8 cellular contexts compared by ENCODE assay signal in the genomic region with DNA sequence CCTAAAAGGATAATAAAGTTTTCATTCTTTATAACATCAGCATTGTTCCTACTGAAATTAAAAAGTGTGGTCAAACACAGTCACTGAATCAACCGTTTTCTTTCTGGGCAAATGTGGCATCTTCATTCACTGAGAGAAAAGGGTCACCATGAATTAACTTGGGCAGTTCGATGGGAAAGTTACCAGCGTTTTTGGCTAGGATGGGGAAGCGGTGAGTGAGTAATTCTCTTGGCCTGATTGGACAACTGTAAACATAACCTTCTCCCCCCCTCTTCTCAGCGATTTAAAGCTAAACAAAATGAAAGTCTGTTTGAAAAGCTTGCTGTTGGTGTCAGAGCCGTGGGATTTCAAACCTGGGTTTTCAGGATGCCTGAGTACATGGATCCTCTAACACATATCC.
DNase-seq lines count a peak whose midpoint lies in the region; TF ChIP-seq lines count a peak whose summit lies in the region.

No MANE protein-coding gene starts in this region.

- H3K27me3 ChIP-seq in dorsolateral prefrontal cortex, result no peaks in the 10 kb centered on the region
- no peaks in the 10 kb centered on the region for H3K27me3 ChIP-seq in ovary
- H3K27me3 ChIP-seq in endodermal cell (ENCODE audit: control insufficient read depth, insufficient read depth, low read length, poor library complexity, severe bottlenecking), result no peaks in the 10 kb centered on the region
- H3K27me3 ChIP-seq in trophoblast cell (ENCODE audit: insufficient read depth, low read length), result no peaks in the 10 kb centered on the region

- H3K36me3 ChIP-seq in ovary, result no peaks in the 10 kb centered on the region
- peaks cover 48% of the 10 kb centered on the region for H3K36me3 ChIP-seq in endodermal cell (ENCODE audit: control insufficient read depth, insufficient read depth, low read length)
- H3K36me3 ChIP-seq in trophoblast cell (ENCODE audit: control insufficient read depth in 1 of 2, insufficient read depth in 2 of 2, low read length in 2 of 2), result peaks cover 17 to 26% of the 10 kb centered on the region in 2 experiments

- H3K4me3 ChIP-seq in dorsolateral prefrontal cortex (peak overlapping the region in 25 of 59 donors; percentile 1 to 47 (median 20)), ovary (peak overlapping the region; percentile 11), endodermal cell (ENCODE audit: low read length) (no peak overlapping the region), trophoblast cell (ENCODE audit: low read depth, low read length) (no peak overlapping the region)

- H2AK5ac ChIP-seq in trophoblast cell (ENCODE audit: low read length), result no peak overlapping the region

- H3K36me3 Mint-ChIP-seq in endodermal cell (ENCODE audit: low read depth), result peaks cover 32% of the 10 kb centered on the region

- no peak overlapping the region for H3K9ac ChIP-seq in endodermal cell (ENCODE audit: extremely low read depth, low read length, poor library complexity, severe bottlenecking)
- no peak overlapping the region for H3K9ac ChIP-seq in trophoblast cell (ENCODE audit: low read length)

- H3K27ac Mint-ChIP-seq in endodermal cell, result no peak overlapping the region

- no peak overlapping the region for H2BK120ac ChIP-seq in trophoblast cell (ENCODE audit: insufficient read depth, low read length, poor library complexity)

- no peak overlapping the region for H2AFZ ChIP-seq in trophoblast cell (ENCODE audit: insufficient read depth, low read length, poor library complexity)

- TF ChIP-seq CTCF in dorsolateral prefrontal cortex (IDR thresholded peaks at IDR 0.05 in 54 of 56, conservative IDR thresholded peaks at IDR 0.05 in 2 of 56; ENCODE audit: low read depth in 1 of 56, partially characterized antibody in 56 of 56) (peak in 1 of 56 donors; percentile 4), ovary (IDR thresholded peaks at IDR 0.05) (no peak), endodermal cell (conservative IDR thresholded peaks at IDR 0.05) (no peak)

- H3K23ac ChIP-seq in trophoblast cell (ENCODE audit: low read length), result no peak overlapping the region

- no peaks in the 10 kb centered on the region for H3K27me3 Mint-ChIP-seq in endodermal cell (ENCODE audit: insufficient read depth)

- no peak overlapping the region for H4K8ac ChIP-seq in trophoblast cell (ENCODE audit: low read depth, low read length)

- no peak overlapping the region for H3K18ac ChIP-seq in trophoblast cell (ENCODE audit: low read length)

- intact Hi-C loops in dorsolateral prefrontal cortex (cut with DNase I), result loop anchor here in 1 of 2 donors (10.0 kb wide), 1 partner anchor 350 kb away; no protein-coding TSS in a partner anchor
- intact Hi-C loops in ovary (cut with DNase I), result no loop called here

- H3K9me3 Mint-ChIP-seq in endodermal cell, result peaks cover 7% of the 10 kb centered on the region

- H3K4me1 ChIP-seq in ovary (ENCODE audit: insufficient read depth) (peaks cover 4% of the 10 kb centered on the region), endodermal cell (ENCODE audit: control insufficient read depth, insufficient read depth, low read length) (peaks cover 3% of the 10 kb centered on the region), trophoblast cell (ENCODE audit: control insufficient read depth in 1 of 2, insufficient read depth in 2 of 2, low read length in 2 of 2) (no peaks in the 10 kb centered on the region)

- H4K12ac ChIP-seq in trophoblast cell (ENCODE audit: low read depth, low read length), result no peak overlapping the region

- peaks cover 14% of the 10 kb centered on the region for H3K4me1 Mint-ChIP-seq in endodermal cell

- H4K91ac ChIP-seq in trophoblast cell (ENCODE audit: low read depth, low read length), result no peak overlapping the region

- no peak overlapping the region for H2BK5ac ChIP-seq in trophoblast cell (ENCODE audit: low read depth, low read length, poor library complexity)

- no peaks in the 10 kb centered on the region for H3K79me1 ChIP-seq in trophoblast cell (ENCODE audit: low read length)

- no peak overlapping the region for H3K4me2 ChIP-seq in trophoblast cell (ENCODE audit: low read length)

- peak overlapping the region in 58 of 59 donors; percentile 13 to 98 (median 78) for H3K27ac ChIP-seq in dorsolateral prefrontal cortex
- H3K27ac ChIP-seq in ovary, result peak overlapping the region in 1 of 2 donors; percentile 20
- no peak overlapping the region for H3K27ac ChIP-seq in endodermal cell (ENCODE audit: low read depth, low read length)
- H3K27ac ChIP-seq in trophoblast cell (ENCODE audit: low read depth, low read length), result no peak overlapping the region

- no peak overlapping the region for H2BK12ac ChIP-seq in trophoblast cell (ENCODE audit: low read length)

- DNase-seq in AG08396 (ENCODE audit: low spot score) (peak; percentile 69), MV-4-11 (lab: John Stamatoyannopoulos, UW) (peak; percentile 18), dorsolateral prefrontal cortex (no peak), ovary (no peak), endodermal cell (no peak), cerebellar cortex (ENCODE audit: low spot score) (no peak), trophoblast cell (no peak)
- no peak for DNase-seq in activated CD4-positive, alpha-beta T cell treated with anti-CD3 and anti-CD28 coated beads for 4 hours

- H3K4me3 Mint-ChIP-seq in endodermal cell, result no peak overlapping the region

- no peak for TF ChIP-seq POLR2A in ovary (IDR thresholded peaks at IDR 0.05)

- H3K14ac ChIP-seq in trophoblast cell (ENCODE audit: low read length), result no peak overlapping the region

- no peaks in the 10 kb centered on the region for H3K9me3 ChIP-seq in ovary
- no peaks in the 10 kb centered on the region for H3K9me3 ChIP-seq in endodermal cell (ENCODE audit: control insufficient read depth, low read length)
- no peaks in the 10 kb centered on the region for H3K9me3 ChIP-seq in trophoblast cell (ENCODE audit: insufficient read depth, low read depth, low read length)

- WGBS in ovary, 3 donors, result 9 to 24% (median 9%) methylated on average over 6 of the region's 6 CpGs
- WGBS in endodermal cell (ENCODE audit: insufficient coverage in 1 of 2, insufficient read length in 1 of 2), 2 experiments, result 77 to 100% methylated on average over 1 to 6 of the region's 6 CpGs
- no CpG with 5 or more reads among the region's 6 CpGs for WGBS in trophoblast cell (ENCODE audit: extremely low coverage, insufficient coverage, insufficient read length)

- H3K79me2 ChIP-seq in trophoblast cell (ENCODE audit: control insufficient read depth, insufficient read depth, low read length, poor library complexity), result no peaks in the 10 kb centered on the region

- H3K4ac ChIP-seq in trophoblast cell (ENCODE audit: low read depth, low read length), result no peak overlapping the region

- TF ChIP-seq EP300 in ovary (IDR thresholded peaks at IDR 0.05), result no peak

Comparison
In these comparisons a context has a peak if more than half of its experiments do, and no peak if none do; other contexts are left out.
1. DNase-seq: peak in AG08396 (single experiment) and MV-4-11 (single experiment); none in dorsolateral prefrontal cortex (0 of 10), ovary (0 of 5), endodermal cell (single experiment), activated CD4-positive, alpha-beta T cell treated with anti-CD3 and anti-CD28 coated beads for 4 hours (0 of 2), cerebellar cortex (single experiment) and trophoblast cell (0 of 2).
2. H3K27ac ChIP-seq: peak in dorsolateral prefrontal cortex (58 of 59); none in endodermal cell (single experiment) and trophoblast cell (single experiment).